ENCODE assay signal across 7 cellular contexts in the genomic region with DNA sequence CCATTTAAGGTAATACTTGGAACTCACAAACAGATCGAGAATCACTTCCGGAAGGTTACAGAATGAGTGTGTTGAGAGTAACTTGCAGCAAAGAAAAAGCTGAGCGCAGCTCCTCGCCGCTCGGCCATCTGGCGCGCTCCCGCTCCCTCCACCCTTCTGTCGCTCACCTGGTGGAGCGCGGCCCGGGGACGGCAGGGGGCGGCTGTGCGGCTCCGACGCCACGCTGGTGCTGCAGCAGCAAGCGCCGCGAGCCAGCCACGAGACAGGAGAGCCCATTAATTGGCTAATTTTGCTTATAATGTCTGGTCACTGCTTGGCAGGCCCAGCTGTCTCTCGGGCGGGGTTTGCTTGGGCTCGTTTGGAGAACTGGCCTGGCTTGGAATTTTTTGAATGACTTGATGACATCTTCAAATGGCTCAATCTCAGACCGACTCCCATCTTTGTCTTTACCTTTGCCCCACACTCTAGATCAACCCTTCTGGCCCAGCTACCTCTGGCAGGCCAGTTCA.
A peak's percentile ranks its signal among the peaks of the same experiment; 100 is the strongest.
DNase-seq lines count a peak whose midpoint lies in the region; ATAC-seq and TF ChIP-seq lines count a peak whose summit lies in the region.

No MANE protein-coding gene starts in this region.

- H3K4me3 Mint-ChIP-seq in activated B cell treated with CpG ODN at 0.5 μM for 24 hours, result no peak overlapping the region

- H3K4me3 ChIP-seq in heart right ventricle, result peak overlapping the region in 7 of 10 donors; percentile 9 to 34 (median 19)
- H3K4me3 ChIP-seq in effector memory CD4-positive, alpha-beta T cell (ENCODE audit: insufficient read depth, low read depth, low read length, poor library complexity, severe bottlenecking), result no peak overlapping the region

- H3K27me3 ChIP-seq in heart right ventricle, result peaks cover 0 to 16% (median 8%) of the 10 kb centered on the region in 7 donors
- H3K27me3 ChIP-seq in effector memory CD4-positive, alpha-beta T cell (replicated peaks; ENCODE audit: control insufficient read depth, insufficient read depth, low read length, poor library complexity, severe bottlenecking), result no peaks in the 10 kb centered on the region

- POLR2A ChIA-PET in activated B cell treated with CpG ODN at 0.5 μM for 24 hours (lab: Charles Lee), result no interaction called here

- H3K27me3 Mint-ChIP-seq in activated B cell treated with CpG ODN at 0.5 μM for 24 hours, result peaks cover 8% of the 10 kb centered on the region

- no peak overlapping the region for H3K27ac Mint-ChIP-seq in activated B cell treated with CpG ODN at 0.5 μM for 24 hours

- intact Hi-C loops in activated B cell treated with CpG ODN at 0.5 μM for 24 hours (cut with micrococcal nuclease) (no loop called here), heart right ventricle (cut with DNase I) (loop anchor here in 1 of 10 donors (10.0 kb wide), 1 partner anchor 60 kb away; no protein-coding TSS in a partner anchor)

- CTCF ChIA-PET in activated B cell treated with CpG ODN at 0.5 μM for 24 hours (lab: Charles Lee), result no interaction called here

- H3K4me1 ChIP-seq in heart right ventricle, result peaks cover 0 to 26% (median 6%) of the 10 kb centered on the region in 9 donors
- no peaks in the 10 kb centered on the region for H3K4me1 ChIP-seq in effector memory CD4-positive, alpha-beta T cell (ENCODE audit: control insufficient read depth, insufficient read depth, low read length, poor library complexity, severe bottlenecking)

- no peaks in the 10 kb centered on the region for H3K9me3 ChIP-seq in heart right ventricle
- no peaks in the 10 kb centered on the region for H3K9me3 ChIP-seq in effector memory CD4-positive, alpha-beta T cell (ENCODE audit: control insufficient read depth, low read length)

- no peaks in the 10 kb centered on the region for H3K9me3 Mint-ChIP-seq in activated B cell treated with CpG ODN at 0.5 μM for 24 hours

- H3K4me1 Mint-ChIP-seq in activated B cell treated with CpG ODN at 0.5 μM for 24 hours, result no peaks in the 10 kb centered on the region

- H3K36me3 Mint-ChIP-seq in activated B cell treated with CpG ODN at 0.5 μM for 24 hours (ENCODE audit: low read depth), result no peaks in the 10 kb centered on the region

- no peak overlapping the region for H3K27ac ChIP-seq in heart right ventricle
- no peak overlapping the region for H3K27ac ChIP-seq in effector memory CD4-positive, alpha-beta T cell (ENCODE audit: insufficient read depth, low read length, poor library complexity, severe bottlenecking)

- WGBS in heart right ventricle, 2 donors, result 16 to 18% methylated on average over 27 of the region's 27 CpGs

- no peaks in the 10 kb centered on the region for H3K36me3 ChIP-seq in heart right ventricle
- H3K36me3 ChIP-seq in effector memory CD4-positive, alpha-beta T cell (ENCODE audit: control insufficient read depth, insufficient read depth, low read length), result no peaks in the 10 kb centered on the region

- no peak for TF ChIP-seq CTCF in activated B cell treated with CpG ODN at 0.5 μM for 24 hours (IDR thresholded peaks at IDR 0.05)
- peak in 6 of 9 donors; percentile 30 to 54 (median 46) for TF ChIP-seq CTCF in heart right ventricle (IDR thresholded peaks at IDR 0.05)

- peak; percentile 91 for ATAC-seq in GM18867 (IDR thresholded peaks at IDR 0.05; ENCODE audit: unreplicated experiment)
- ATAC-seq in HG03135 (IDR thresholded peaks at IDR 0.05; ENCODE audit: unreplicated experiment), result peak; percentile 69
- ATAC-seq in activated B cell treated with CpG ODN at 0.5 μM for 24 hours (ENCODE audit: low read depth), result peak; percentile 14
- peak in 5 of 8 donors; percentile 45 to 57 (median 53) for ATAC-seq in heart right ventricle

- DNase-seq in activated B cell treated with CpG ODN at 0.5 μM for 24 hours, result no peak
- DNase-seq in heart right ventricle, result peak in 1 of 2 donors; percentile 27
- DNase-seq in stimulated activated CD4-positive, alpha-beta T cell treated with anti-CD3 and anti-CD28 coated beads, Interleukin-15, amount 100 ng/mL, for 48 hours (ENCODE audit: low read depth in 2 of 2), result peak; percentile 6 to 29
- DNase-seq in glomerular visceral epithelial cell (ENCODE audit: extremely low spot score), result no peak
- DNase-seq in effector memory CD4-positive, alpha-beta T cell, result no peak

Comparison
In these comparisons a context has a peak if more than half of its experiments do, and no peak if none do; other contexts are left out.
1. ATAC-seq: peak in every context shown above with its lines; median percentile 91 in GM18867; 69 in HG03135; 53 in heart right ventricle; 14 in activated B cell treated with CpG ODN at 0.5 μM for 24 hours.
2. DNase-seq: peak in stimulated activated CD4-positive, alpha-beta T cell treated with anti-CD3 and anti-CD28 coated beads, Interleukin-15, amount 100 ng/mL, for 48 hours (2 of 2); none in activated B cell treated with CpG ODN at 0.5 μM for 24 hours (single experiment), glomerular visceral epithelial cell (single experiment) and effector memory CD4-positive, alpha-beta T cell (0 of 3).